In the genomic region with DNA sequence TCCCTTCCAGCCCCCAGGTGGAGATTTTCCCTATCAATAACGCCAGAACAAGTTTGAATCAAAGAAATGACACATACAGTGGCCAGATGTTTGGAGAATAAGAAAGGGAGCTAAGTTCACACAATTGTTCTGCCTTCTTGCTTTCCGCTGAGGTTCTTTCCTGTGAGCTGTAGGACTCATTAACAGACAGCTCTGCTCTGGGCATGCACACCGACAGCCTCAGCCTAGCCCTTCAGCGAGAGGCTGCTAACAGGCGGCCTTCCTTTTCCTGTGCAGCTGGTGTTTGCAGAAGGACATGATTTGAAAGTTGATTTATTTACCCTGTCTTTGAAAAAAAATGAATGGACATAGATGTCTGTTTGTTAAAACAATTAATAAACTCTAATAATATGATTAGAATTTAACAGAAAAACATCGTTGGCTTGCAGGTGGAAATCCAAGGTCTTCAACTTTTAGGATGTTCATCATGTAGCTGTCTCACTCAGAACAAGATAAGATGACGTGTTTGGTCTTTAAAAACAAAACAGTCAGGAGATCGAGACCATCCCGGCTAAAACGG, we compare ENCODE assay signal across 8 cellular contexts.
DNase-seq lines count a peak whose midpoint lies in the region; ATAC-seq and TF ChIP-seq lines count a peak whose summit lies in the region.

No MANE protein-coding gene starts in this region.

- DNase-seq in SHP77 treated with DMSO at 0.1 percent for 48 hours (lab: John Stamatoyannopoulos, UW) (peak; percentile 66), globus pallidus (ENCODE audit: low spot score) (peak; percentile 27), mesendoderm (no peak), NCI-H82 treated with DMSO at 0.1 percent for 48 hours (lab: John Stamatoyannopoulos, UW; ENCODE audit: unreplicated experiment) (no peak), NAMALWA (ENCODE audit: low spot score) (no peak), BE2C (no peak)

- H3K9ac ChIP-seq in mesendoderm (ENCODE audit: low read length) = no peak overlapping the region

- H4K8ac ChIP-seq in mesendoderm (ENCODE audit: low read depth, low read length) = no peak overlapping the region

- H3K27ac ChIP-seq in mesendoderm (ENCODE audit: low read depth, low read length) = no peak overlapping the region

- H3K36me3 ChIP-seq in mesendoderm (ENCODE audit: control insufficient read depth, insufficient read depth, low read length) (no peaks in the 10 kb centered on the region), BE2C (no peaks in the 10 kb centered on the region)

- H3K27me3 ChIP-seq in mesendoderm (ENCODE audit: insufficient read depth, low read length, poor library complexity) (no peaks in the 10 kb centered on the region), BE2C (no peaks in the 10 kb centered on the region)

- H3K9me3 ChIP-seq in BE2C = no peaks in the 10 kb centered on the region

- H3K4ac ChIP-seq in mesendoderm (ENCODE audit: low read depth, low read length) = no peak overlapping the region

- H2BK120ac ChIP-seq in mesendoderm (ENCODE audit: low read depth, low read length) = no peak overlapping the region

- H3K18ac ChIP-seq in mesendoderm (ENCODE audit: low read length) = no peak overlapping the region

- no peak overlapping the region for H3K23ac ChIP-seq in mesendoderm (ENCODE audit: low read length)

- no peak overlapping the region for H2BK15ac ChIP-seq in mesendoderm (replicated peaks; ENCODE audit: low read depth)

- ATAC-seq in GM18873 (IDR thresholded peaks at IDR 0.05; ENCODE audit: low FRiP score, unreplicated experiment) (peak; percentile 67), HG02885 (IDR thresholded peaks at IDR 0.05; ENCODE audit: poor library complexity, unreplicated experiment) (peak; percentile 70)

- H3K4me3 ChIP-seq in mesendoderm (ENCODE audit: low read length) (no peak overlapping the region), BE2C (ENCODE audit: low read depth, low read length) (no peak overlapping the region)

- H3K56ac ChIP-seq in mesendoderm (ENCODE audit: low read length) = no peak overlapping the region

- no peak overlapping the region for H2BK5ac ChIP-seq in mesendoderm (ENCODE audit: low read length)

- H4K5ac ChIP-seq in mesendoderm (ENCODE audit: low read length) = no peak overlapping the region

- no peaks in the 10 kb centered on the region for H3K79me2 ChIP-seq in mesendoderm (ENCODE audit: control insufficient read depth, insufficient read depth, low read length)

- WGBS in mesendoderm (ENCODE audit: extremely low coverage, insufficient coverage, low lambda C conversion rate) = no CpG with 5 or more reads among the region's 10 CpGs

- H3K4me2 ChIP-seq in mesendoderm (ENCODE audit: low read length) = no peak overlapping the region

- H2AK5ac ChIP-seq in mesendoderm (ENCODE audit: low read length) = no peak overlapping the region

- no peaks in the 10 kb centered on the region for H3K79me1 ChIP-seq in mesendoderm (ENCODE audit: low read length)

- H3K4me1 ChIP-seq in mesendoderm (ENCODE audit: control insufficient read depth, low read depth, low read length) (no peaks in the 10 kb centered on the region), BE2C (no peaks in the 10 kb centered on the region)

- no peak for TF ChIP-seq CTCF in BE2C (IDR thresholded peaks at IDR 0.05; ENCODE audit: low read depth, low read length)

Comparison
In these comparisons a context has a peak if more than half of its experiments do, and no peak if none do; other contexts are left out.
1. DNase-seq: peak in SHP77 treated with DMSO at 0.1 percent for 48 hours (single experiment) and globus pallidus (single experiment); none in mesendoderm (single experiment), NCI-H82 treated with DMSO at 0.1 percent for 48 hours (single experiment), NAMALWA (single experiment) and BE2C (single experiment).